ENCODE assay signal across 1 cellular context in genomic region chr14:75981826-75982723, GRCh38.
A peak's percentile ranks its signal among the peaks of the same experiment; 100 is the strongest.
TF ChIP-seq lines count a peak whose summit lies in the region.

Gene TGFB3, minus strand, starts transcription at chr14:75981995. Its CDS starts 1,102 bp downstream, at chr14:75980893.

TF ChIP-seq in GM12878, 131 proteins besides CTCF, POLR2A, EP300 and RAD21 (continued from another document):
- TF ChIP-seq ZBTB40 (IDR thresholded peaks at IDR 0.05; ENCODE audit: borderline replicate concordance) (no peak), NR2C2 (IDR thresholded peaks at IDR 0.05; ENCODE audit: borderline replicate concordance, control insufficient read depth, insufficient read length, low read depth) (no peak), TAF1 (IDR thresholded peaks at IDR 0.05; ENCODE audit: borderline replicate concordance, low read depth, low read length) (no peak), WRNIP1 (IDR thresholded peaks at IDR 0.05; ENCODE audit: borderline replicate concordance, low read depth, low read length) (no peak), MTA3 (IDR thresholded peaks at IDR 0.05; ENCODE audit: borderline replicate concordance, low read length) (no peak), GATAD2B (conservative IDR thresholded peaks at IDR 0.05; ENCODE audit: low read depth) (peak; percentile 71), JUND (IDR thresholded peaks at IDR 0.05; ENCODE audit: low read depth, low read length) (no peak), JUNB (IDR thresholded peaks at IDR 0.05) (no peak), SREBF1 (IDR thresholded peaks at IDR 0.05; ENCODE audit: low read length) (no peak)
TF ChIP-seq in GM12878: peak in this region for 22.
